ENCODE assay signal across 8 cellular contexts in genomic region chr13:24161010-24161775, GRCh38. TPM values are rescaled to one million over a fixed set of nuclear protein-coding genes. Genes with fewer than 3 reads are reported as not detected.
DNase-seq lines count a peak whose midpoint lies in the region; ATAC-seq and TF ChIP-seq lines count a peak whose summit lies in the region.

No MANE protein-coding gene starts in this region.

- H3K4me3 ChIP-seq in OCI-LY3 (ENCODE audit: low read length): peak overlapping the region; percentile 90
- H3K4me3 ChIP-seq in heart left ventricle: peak overlapping the region; percentile 62 to 91 (median 82)
- peak overlapping the region; percentile 81 for H3K4me3 ChIP-seq in psoas muscle

- no peak for TF ChIP-seq POLR2A in heart left ventricle (IDR thresholded peaks at IDR 0.05)

- DNase-seq in NCI-H2227 (lab: John Stamatoyannopoulos, UW; ENCODE audit: unreplicated experiment) (peak; percentile 48), NCI-H2227 treated with DMSO at 0.1 percent for 48 hours (lab: John Stamatoyannopoulos, UW) (no peak), heart left ventricle (peak in 2 of 5 donors; percentile 21 to 45), psoas muscle (peak; percentile 32 to 57), KG1 (lab: John Stamatoyannopoulos, UW) (no peak)
- peak; percentile 17 for DNase-seq in activated gamma-delta T cell treated with anti-CD3 and anti-CD28 coated beads, Interleukin-2, amount 50 U/mL, for 16 hours (ENCODE audit: low read depth)

- H3K36me3 ChIP-seq in OCI-LY3 (replicated peaks; ENCODE audit: low read depth, low read length): no peaks in the 10 kb centered on the region
- peaks cover 0 to under 1% (median 0%) of the 10 kb centered on the region in 9 donors for H3K36me3 ChIP-seq in heart left ventricle
- no peaks in the 10 kb centered on the region for H3K36me3 ChIP-seq in psoas muscle (ENCODE audit: insufficient read depth in 1 of 2, low read depth in 1 of 2)

- H3K27me3 ChIP-seq in OCI-LY3 (ENCODE audit: low read depth, low read length): peaks cover 3% of the 10 kb centered on the region
- peaks cover 0 to 11% (median 0%) of the 10 kb centered on the region in 9 donors for H3K27me3 ChIP-seq in heart left ventricle
- peaks cover 0 to 35% (median 8%) of the 10 kb centered on the region in 3 donors for H3K27me3 ChIP-seq in psoas muscle (ENCODE audit: insufficient read depth in 3 of 3, low read length in 2 of 3)

- peak overlapping the region; percentile 83 for H3K4me2 ChIP-seq in OCI-LY3 (ENCODE audit: low read length)

- peaks cover 4% of the 10 kb centered on the region; the same call in 1 of the 2 replicates for H3K79me2 ChIP-seq in OCI-LY3 (ENCODE audit: low read length)

- peak overlapping the region; percentile 92 for H2AFZ ChIP-seq in OCI-LY3 (ENCODE audit: low read depth, low read length)

- 1 to 5% (median 1%) methylated on average over 16 to 43 of the region's 43 CpGs for WGBS in heart left ventricle, 4 donors
- WGBS in psoas muscle, 3 donors: 1 to 3% (median 1%) methylated on average over 37 to 43 of the region's 43 CpGs

- H3K9me3 ChIP-seq in OCI-LY3 (ENCODE audit: insufficient read depth, low read length): no peaks in the 10 kb centered on the region
- no peaks in the 10 kb centered on the region for H3K9me3 ChIP-seq in heart left ventricle
- no peaks in the 10 kb centered on the region for H3K9me3 ChIP-seq in psoas muscle

- intact Hi-C loops in heart left ventricle (cut with DNase I): loop anchor here in 7 of 10 donors (5.0 to 10.0 kb wide), 6 partner anchors 41 to 106 kb away; no protein-coding TSS in a partner anchor
- intact Hi-C loops in psoas muscle (cut with DNase I): loop anchor here in 1 of 2 donors (5.0 kb wide), 1 partner anchor 51 kb away; no protein-coding TSS in a partner anchor

- peak overlapping the region; percentile 80 for H3K9ac ChIP-seq in OCI-LY3 (ENCODE audit: low read length)

- H3K27ac ChIP-seq in OCI-LY3 (ENCODE audit: low read length) (no peak overlapping the region), heart left ventricle (peak overlapping the region; percentile 48 to 85 (median 70)), psoas muscle (peak overlapping the region; percentile 30)

- H3K4me1 ChIP-seq in OCI-LY3 (ENCODE audit: low read length) (peaks cover 13% of the 10 kb centered on the region), heart left ventricle (peaks cover 0 to 27% (median 6%) of the 10 kb centered on the region in 12 donors), psoas muscle (no peaks in the 10 kb centered on the region)

- peaks cover 7% of the 10 kb centered on the region for H4K20me1 ChIP-seq in OCI-LY3 (ENCODE audit: insufficient read depth, low read length)

- TF ChIP-seq CTCF in OCI-LY3 (IDR thresholded peaks at IDR 0.05; ENCODE audit: low read depth, low read length) (peak; percentile 19; the same call in 1 of the 2 replicates), heart left ventricle (IDR thresholded peaks at IDR 0.05) (no peak), psoas muscle (IDR thresholded peaks at IDR 0.05) (no peak)

- ATAC-seq in HG03025 (IDR thresholded peaks at IDR 0.05; ENCODE audit: low FRiP score, unreplicated experiment): peak; percentile 37
- ATAC-seq in heart left ventricle: peak in 3 of 4 donors; percentile 33 to 52 (median 41)
- ATAC-seq in psoas muscle: peak; percentile 35 to 57 (median 38)

RNA-seq across cellular contexts. Expression of gene SPATA13, which starts 0.7 kb away (rescaled TPM):
- 10 to 100 TPM in 4 of 9 donors, 1 to 10 TPM in 5; 7.1 to 20.1 (median 9.3) TPM for total RNA-seq in heart left ventricle
- 1 to 10 TPM; 5.4 to 7.5 TPM for polyA plus RNA-seq in heart left ventricle
- 1 to 10 TPM; 2.2 to 5.8 (median 4.1) TPM for total RNA-seq in psoas muscle
- 1 to 10 TPM in 2 of 3 donors, under 1 TPM in 1; 0.87 to 2.5 (median 1.7) TPM for polyA plus RNA-seq in psoas muscle

Comparison
In these comparisons a context has a peak if more than half of its experiments do, and no peak if none do; other contexts are left out.
1. DNase-seq: peak in NCI-H2227 (single experiment), activated gamma-delta T cell treated with anti-CD3 and anti-CD28 coated beads, Interleukin-2, amount 50 U/mL, for 16 hours (single experiment) and psoas muscle (2 of 2); none in NCI-H2227 treated with DMSO at 0.1 percent for 48 hours (single experiment) and KG1 (single experiment).
2. Peak in every context shown above with its lines, with median percentiles within 50 percentile points of each other: ATAC-seq and H3K4me3 ChIP-seq.